Comparison of ENCODE assay signal across 16 cellular contexts in genomic region chr9:78677326-78677725, GRCh38.
DNase-seq lines count a peak whose midpoint lies in the region; ATAC-seq and TF ChIP-seq lines count a peak whose summit lies in the region.
"Had no signal": no experiment of that assay in that cellular context is flagged by ENCODE, and none has a peak within 500 bp of the region (broad histone marks: within the 10 kb centered on the region; RNA-seq: fewer than 3 reads in every experiment).

No MANE protein-coding gene starts in this region.

- H3K27ac Mint-ChIP-seq in activated naive CD8-positive, alpha-beta T cell treated with anti-CD3 and anti-CD28 coated beads, Interleukin-2, amount 50 U/mL, for 24 hours: no peak overlapping the region
- H3K27ac Mint-ChIP-seq: IgD-negative memory B cell had no signal

- no peaks in the 10 kb centered on the region for H3F3A ChIP-seq in neural cell (ENCODE audit: insufficient read depth, low read length, poor library complexity, severe bottlenecking)

- H3K9ac ChIP-seq in neural cell (ENCODE audit: low read length): no peak overlapping the region

- H3K79me2 ChIP-seq in neural cell (replicated peaks; ENCODE audit: insufficient read depth, low read length) (no peaks in the 10 kb centered on the region), hepatocyte (no peaks in the 10 kb centered on the region)

- H3K9me3 Mint-ChIP-seq in activated naive CD8-positive, alpha-beta T cell treated with anti-CD3 and anti-CD28 coated beads, Interleukin-2, amount 50 U/mL, for 24 hours: no peaks in the 10 kb centered on the region
- H3K9me3 Mint-ChIP-seq: IgD-negative memory B cell had no signal

- TF ChIP-seq CTCF in epithelial cell of proximal tubule (conservative IDR thresholded peaks at IDR 0.05; ENCODE audit: low read depth, low read length) (no peak), neural cell (IDR thresholded peaks at IDR 0.05; ENCODE audit: poor library complexity, severe bottlenecking) (no peak), hepatocyte (IDR thresholded peaks at IDR 0.05; ENCODE audit: poor library complexity) (no peak)

- H2AFZ ChIP-seq in neural cell (ENCODE audit: low read depth, low read length) (no peak overlapping the region), hepatocyte (no peak overlapping the region)

- H3K9me3 ChIP-seq in neural cell (ENCODE audit: low read length) (no peaks in the 10 kb centered on the region), hepatocyte (ENCODE audit: low read depth) (no peaks in the 10 kb centered on the region)

- H3K27me3 ChIP-seq in neural cell (ENCODE audit: insufficient read depth, low read depth, low read length): no peaks in the 10 kb centered on the region
- H3K27me3 ChIP-seq in hepatocyte: no peaks in the 10 kb centered on the region

- TF ChIP-seq EP300 in neural cell (conservative IDR thresholded peaks at IDR 0.05; ENCODE audit: poor library complexity, severe bottlenecking): no peak

- H3K9me2 ChIP-seq in neural cell (ENCODE audit: insufficient read depth, low read length): no peaks in the 10 kb centered on the region
- H3K9me2 ChIP-seq in hepatocyte (replicated peaks; ENCODE audit: insufficient read depth): no peaks in the 10 kb centered on the region

- H3K4me2 ChIP-seq in neural cell (ENCODE audit: low read length) (no peak overlapping the region), hepatocyte (no peak overlapping the region)

- no peak overlapping the region for H3K4me3 Mint-ChIP-seq in activated naive CD8-positive, alpha-beta T cell treated with anti-CD3 and anti-CD28 coated beads, Interleukin-2, amount 50 U/mL, for 24 hours
- H3K4me3 Mint-ChIP-seq: IgD-negative memory B cell had no signal

- no peaks in the 10 kb centered on the region for H3K4me1 Mint-ChIP-seq in activated naive CD8-positive, alpha-beta T cell treated with anti-CD3 and anti-CD28 coated beads, Interleukin-2, amount 50 U/mL, for 24 hours

- WGBS in hepatocyte (ENCODE audit: low lambda C conversion rate, missing lambda C conversion rate): 89% methylated on average over 2 of the region's 2 CpGs

- H4K20me1 ChIP-seq in neural cell (ENCODE audit: insufficient read depth) (no peaks in the 10 kb centered on the region), hepatocyte (ENCODE audit: insufficient read depth, poor library complexity, severe bottlenecking) (no peaks in the 10 kb centered on the region)

- ATAC-seq in activated naive CD8-positive, alpha-beta T cell treated with anti-CD3 and anti-CD28 coated beads, Interleukin-2, amount 50 U/mL, for 24 hours: no peak

- no peaks in the 10 kb centered on the region for H3K36me3 ChIP-seq in neural cell (ENCODE audit: insufficient read depth, low read length)
- no peaks in the 10 kb centered on the region for H3K36me3 ChIP-seq in hepatocyte (replicated peaks; ENCODE audit: insufficient read depth, low read depth)

- no peak for TF ChIP-seq RAD21 in neural cell (conservative IDR thresholded peaks at IDR 0.05)

- H3K27ac ChIP-seq in neural cell (ENCODE audit: low read length): peak overlapping the region; percentile 66
- H3K27ac ChIP-seq in hepatocyte: no peak overlapping the region
- H3K27ac ChIP-seq: C4-2B, RWPE1 had no signal

- no peaks in the 10 kb centered on the region for H3K4me1 ChIP-seq in hepatocyte (ENCODE audit: insufficient read depth)

- DNase-seq in AG08395 (ENCODE audit: low spot score) (peak; percentile 40), HCEC 1CT (peak; percentile 43), epithelial cell of proximal tubule (ENCODE audit: low read depth) (peak; percentile 72), hepatocyte (ENCODE audit: low spot score) (no peak), NCI-H774 (lab: John Stamatoyannopoulos, UW) (no peak)
- DNase-seq in activated naive CD8-positive, alpha-beta T cell treated with anti-CD3 and anti-CD28 coated beads, Interleukin-2, amount 50 U/mL, for 24 hours: no peak
- DNase-seq in stimulated activated naive CD4-positive, alpha-beta T cell (lab: John Stamatoyannopoulos, UW): no peak
- DNase-seq: 8988T, COR-L47, NCI-H1105 treated with DMSO at 0.1 percent for 48 hours, NCI-H187, NCI-H748 treated with DMSO at 0.1 percent for 48 hours had no signal

- H3K36me3 Mint-ChIP-seq in activated naive CD8-positive, alpha-beta T cell treated with anti-CD3 and anti-CD28 coated beads, Interleukin-2, amount 50 U/mL, for 24 hours (ENCODE audit: low read depth): no peaks in the 10 kb centered on the region
- H3K36me3 Mint-ChIP-seq: IgD-negative memory B cell had no signal

- no peak overlapping the region for H3K4me3 ChIP-seq in epithelial cell of proximal tubule (ENCODE audit: low read depth, low read length)
- H3K4me3 ChIP-seq in neural cell (ENCODE audit: low read length): no peak overlapping the region
- H3K4me3 ChIP-seq in hepatocyte: no peak overlapping the region

- no peaks in the 10 kb centered on the region for H3K27me3 Mint-ChIP-seq in activated naive CD8-positive, alpha-beta T cell treated with anti-CD3 and anti-CD28 coated beads, Interleukin-2, amount 50 U/mL, for 24 hours
- H3K27me3 Mint-ChIP-seq: IgD-negative memory B cell had no signal

TF ChIP-seq in neural cell, 6 proteins besides CTCF, POLR2A, EP300 and RAD21:
- TF ChIP-seq MXI1 (conservative IDR thresholded peaks at IDR 0.05; ENCODE audit: poor library complexity, severe bottlenecking) (no peak), EZH2 (IDR thresholded peaks at IDR 0.05; ENCODE audit: borderline replicate concordance, insufficient read depth, low read length, poor library complexity, severe bottlenecking) (no peak), SMC3 (conservative IDR thresholded peaks at IDR 0.05; ENCODE audit: poor library complexity) (no peak), REST (IDR thresholded peaks at IDR 0.05; ENCODE audit: borderline replicate concordance) (no peak), POLR2AphosphoS5 (IDR thresholded peaks at IDR 0.05) (no peak), TAF1 (IDR thresholded peaks at IDR 0.05; ENCODE audit: low read depth) (no peak)

Comparison
In these comparisons a context has a peak if more than half of its experiments do, and no peak if none do; other contexts are left out.
1. DNase-seq: peak in AG08395 (single experiment), HCEC 1CT (single experiment) and epithelial cell of proximal tubule (single experiment); none in activated naive CD8-positive, alpha-beta T cell treated with anti-CD3 and anti-CD28 coated beads, Interleukin-2, amount 50 U/mL, for 24 hours (single experiment), hepatocyte (single experiment), NCI-H774 (single experiment) and stimulated activated naive CD4-positive, alpha-beta T cell (0 of 6).